13 cellular contexts compared by ENCODE assay signal in genomic region chr11:65609711-65610110, GRCh38. TPM values are rescaled to one million over a fixed set of nuclear protein-coding genes. Genes with fewer than 3 reads are reported as not detected.
DNase-seq lines count a peak whose midpoint lies in the region; ATAC-seq, FAIRE-seq and TF ChIP-seq lines count a peak whose summit lies in the region.
"Had no signal": no experiment of that assay in that cellular context is flagged by ENCODE, and none has a peak within 500 bp of the region (broad histone marks: within the 10 kb centered on the region; RNA-seq: fewer than 3 reads in every experiment).

No MANE protein-coding gene starts in this region.

- H2BK15ac ChIP-seq in H1 (ENCODE audit: low read length): no peak overlapping the region

- no peak overlapping the region for H3K14ac ChIP-seq in H1 (ENCODE audit: insufficient read length)

- H3K27ac ChIP-seq in CD8-positive, alpha-beta T cell (ENCODE audit: low read depth, low read length): no peak overlapping the region
- H3K27ac ChIP-seq in H1 (ENCODE audit: low read depth, low read length) (no peak overlapping the region), small intestine (ENCODE audit: low read depth in 1 of 2, low read length in 1 of 2) (peak overlapping the region in 1 of 2 donors; percentile 3)

- CTCF ChIA-PET in CD8-positive, alpha-beta T cell (lab: Charles Lee): interaction anchor here (1.5 to 6.6 kb wide), 3 partner anchors 15 to 68 kb away, joined by 4 to 34 read pairs (median 9); partner anchors contain the start of gene KCNK7
- CTCF ChIA-PET in H1 (lab: Charles Lee; ENCODE audit: partially characterized antibody): interaction anchor here (0.9 to 14.8 kb wide), 6 partner anchors 13 to 170 kb away, joined by 3 to 227 read pairs (median 3); partner anchors contain the start of genes KCNK7 and SIPA1

- no peak overlapping the region for H4K5ac ChIP-seq in H1 (ENCODE audit: insufficient read length, low read depth, low read length)

- no peaks in the 10 kb centered on the region for H3K27me3 Mint-ChIP-seq in CD8-positive, alpha-beta T cell (ENCODE audit: low read depth)
- no peaks in the 10 kb centered on the region for H3K27me3 Mint-ChIP-seq in T-helper 17 cell

- H3K9ac ChIP-seq in H1 (replicated peaks in 1 of 4; ENCODE audit: extremely low read depth in 1 of 4, low read depth in 3 of 4, low read length in 3 of 4): no peak overlapping the region

- H3K4me1 ChIP-seq in CD8-positive, alpha-beta T cell (ENCODE audit: insufficient read depth, low read length): peaks cover 36% of the 10 kb centered on the region
- H3K4me1 ChIP-seq in H1 (replicated peaks in 1 of 4; ENCODE audit: control insufficient read depth in 3 of 4, insufficient read depth in 4 of 4, low read length in 3 of 4) (peaks cover 0 to 30% (median 13%) of the 10 kb centered on the region in 4 experiments; a peak in 6 of 7 replicates), small intestine (ENCODE audit: control insufficient read depth in 2 of 2, insufficient read depth in 1 of 2, low read depth in 1 of 2, low read length in 1 of 2) (peaks cover 0 to 14% of the 10 kb centered on the region in 2 donors)

- H2BK120ac ChIP-seq in H1 (replicated peaks; ENCODE audit: low read depth, low read length): no peak overlapping the region

- no peak overlapping the region for H3K4me3 ChIP-seq in CD8-positive, alpha-beta T cell (ENCODE audit: low read depth, low read length)
- no peak overlapping the region for H3K4me3 ChIP-seq in H1 (ENCODE audit: extremely low read depth in 1 of 4, insufficient read depth in 2 of 4, low read depth in 3 of 4, low read length in 4 of 4)
- H3K4me3 ChIP-seq in small intestine (ENCODE audit: low read depth in 1 of 2, low read length in 2 of 2): no peak overlapping the region

- peaks cover 21% of the 10 kb centered on the region for H3K36me3 ChIP-seq in CD8-positive, alpha-beta T cell (ENCODE audit: insufficient read depth, low read length)
- H3K36me3 ChIP-seq in H1 (ENCODE audit: control insufficient read depth in 2 of 4, insufficient read depth in 4 of 4, low read length in 3 of 4): peaks cover 2 to 13% (median 5%) of the 10 kb centered on the region in 4 experiments; a peak in 4 of 8 replicates
- H3K36me3 ChIP-seq in small intestine (ENCODE audit: control insufficient read depth in 2 of 2, insufficient read depth in 2 of 2, low read length in 2 of 2): peaks cover 19 to 22% of the 10 kb centered on the region in 2 donors

- H2BK20ac ChIP-seq in H1 (ENCODE audit: low read length): no peak overlapping the region

- peaks cover 15% of the 10 kb centered on the region for H3K23me2 ChIP-seq in H1 (ENCODE audit: low read depth, low read length)

- no peaks in the 10 kb centered on the region for H3K9me3 ChIP-seq in CD8-positive, alpha-beta T cell (ENCODE audit: low read length)
- H3K9me3 ChIP-seq in T-helper 17 cell (ENCODE audit: control insufficient read depth, low read length, poor library complexity, severe bottlenecking) (no peaks in the 10 kb centered on the region), H1 (ENCODE audit: insufficient read depth in 2 of 2, low read depth in 1 of 2, low read length in 1 of 2) (no peaks in the 10 kb centered on the region), small intestine (ENCODE audit: control insufficient read depth, low read depth) (no peaks in the 10 kb centered on the region)

- no peak for DNase-seq in CD8-positive, alpha-beta T cell
- DNase-seq in T-helper 17 cell: no peak
- no peak for DNase-seq in H1 (ENCODE audit: low read depth in 1 of 2, low spot score in 2 of 2)
- DNase-seq in small intestine: peak; percentile 41
- DNase-seq in ureter (ENCODE audit: low spot score): no peak
- DNase-seq: activated effector memory CD4-positive, alpha-beta T cell treated with Interleukin-2 at 50 U/mL for 16 hours; islet precursor cell; NCI-H446; stimulated activated CD4-positive, alpha-beta T cell treated with anti-CD3 and anti-CD28 coated beads, Interleukin-15, amount 100 ng/mL, for 24 hours had no signal

- no peak for ATAC-seq in CD8-positive, alpha-beta T cell
- ATAC-seq in T-helper 17 cell (no peak), GM18907 (IDR thresholded peaks at IDR 0.05; ENCODE audit: unreplicated experiment) (no peak), HG02973 (IDR thresholded peaks at IDR 0.05; ENCODE audit: unreplicated experiment) (no peak)

- H3K79me2 ChIP-seq in H1 (ENCODE audit: control insufficient read depth in 1 of 2, insufficient read depth in 2 of 2, low read length in 2 of 2): peaks cover 5 to 11% of the 10 kb centered on the region in 2 experiments; a peak in 2 of 4 replicates

- no peak overlapping the region for H4K91ac ChIP-seq in H1 (replicated peaks; ENCODE audit: insufficient read length, low read length)

- H2BK12ac ChIP-seq in H1 (ENCODE audit: low read depth, low read length): no peak overlapping the region

- FAIRE-seq in H1 (lab: Jason Lieb, UNC): no peak
- FAIRE-seq in small intestine (lab: Jason Lieb, UNC): no peak
- FAIRE-seq: RCC 7860 had no signal

- POLR2A ChIA-PET in CD8-positive, alpha-beta T cell (lab: Charles Lee): interaction anchor here (0.8 to 1.4 kb wide), 2 partner anchors 37 to 111 kb away, joined by 3 read pairs; partner anchors contain the start of genes FAM89B and MALAT1
- POLR2A ChIA-PET in H1 (lab: Charles Lee; ENCODE audit: partially characterized antibody): interaction anchor here (0.7 to 2.1 kb wide), 7 partner anchors 9 to 69 kb away, joined by 3 to 6 read pairs (median 4); partner anchors contain the start of gene KCNK7

- 85% methylated on average over 4 of the region's 5 CpGs; no CpG with 5 or more reads in 1 of the 2 experiments for WGBS in H1 (ENCODE audit: extremely low coverage in 1 of 2, insufficient coverage in 1 of 2, insufficient read length in 1 of 2, insufficient replicate concordance in 2 of 2, low coverage in 1 of 2, low lambda C conversion rate in 2 of 2, missing lambda C conversion rate in 1 of 2), 2 experiments
- 74 to 81% (median 78%) methylated on average over 5 of the region's 5 CpGs for WGBS in small intestine, 3 donors

- no peak overlapping the region for H2AFZ ChIP-seq in H1 (ENCODE audit: low read length)

- no peaks in the 10 kb centered on the region for H3K27me3 ChIP-seq in CD8-positive, alpha-beta T cell (ENCODE audit: insufficient read depth, low read length)
- no peaks in the 10 kb centered on the region; a peak in 1 of 7 replicates for H3K27me3 ChIP-seq in H1 (replicated peaks in 1 of 4; ENCODE audit: control insufficient read depth in 3 of 4, extremely low read depth in 1 of 4, insufficient read depth in 3 of 4, low read length in 3 of 4)
- no peaks in the 10 kb centered on the region for H3K27me3 ChIP-seq in small intestine (ENCODE audit: control insufficient read depth in 2 of 2, insufficient read depth in 2 of 2, low read length in 2 of 2)

- intact Hi-C loops in CD8-positive, alpha-beta T cell (cut with DNase I, micrococcal nuclease): loop anchor here in 1 of 2 experiments (10.0 kb wide), 2 partner anchors 685 to 705 kb away; partner anchors contain the start of genes CD248 and PPP2R5B

- H3K4me3 Mint-ChIP-seq in CD8-positive, alpha-beta T cell: no peak overlapping the region
- peak overlapping the region; percentile 36 for H3K4me3 Mint-ChIP-seq in T-helper 17 cell

- H2BK5ac ChIP-seq in H1 (ENCODE audit: low read depth, low read length): no peak overlapping the region

- H3K23ac ChIP-seq in H1 (ENCODE audit: insufficient read length): no peak overlapping the region

- no peak for TF ChIP-seq EP300 in H1 (IDR thresholded peaks at IDR 0.05; ENCODE audit: borderline replicate concordance in 1 of 2, low read depth in 2 of 2, low read length in 2 of 2)

- peaks cover 23% of the 10 kb centered on the region for H3K79me1 ChIP-seq in H1 (ENCODE audit: low read depth, low read length)

- no peak for TF ChIP-seq CTCF in CD8-positive, alpha-beta T cell (IDR thresholded peaks at IDR 0.05)
- TF ChIP-seq CTCF in H1 (IDR thresholded peaks at IDR 0.05; ENCODE audit: control extremely low read depth in 1 of 3, insufficient read depth in 1 of 3, low read depth in 1 of 3, low read length in 3 of 3): no peak

- H4K8ac ChIP-seq in H1 (ENCODE audit: extremely low read depth, insufficient read depth, low read length): 0 out of 2 replicates have a peak overlapping the region, but pooled peaks have one; percentile 9

- no peaks in the 10 kb centered on the region for H3K9me3 Mint-ChIP-seq in CD8-positive, alpha-beta T cell
- H3K9me3 Mint-ChIP-seq: nephron had no signal

- no peak overlapping the region for H3K56ac ChIP-seq in H1 (replicated peaks; ENCODE audit: insufficient read length, low read depth, low read length)

- H3K4me1 Mint-ChIP-seq in CD8-positive, alpha-beta T cell (ENCODE audit: low read depth): peaks cover 43% of the 10 kb centered on the region
- H3K4me1 Mint-ChIP-seq in T-helper 17 cell: peaks cover 33% of the 10 kb centered on the region

- H3K36me3 Mint-ChIP-seq in CD8-positive, alpha-beta T cell: peaks cover 61% of the 10 kb centered on the region
- no peaks in the 10 kb centered on the region for H3K36me3 Mint-ChIP-seq in T-helper 17 cell (ENCODE audit: low read depth)

- H3K4me2 ChIP-seq in H1 (ENCODE audit: insufficient read depth in 1 of 2, low read depth in 2 of 2, low read length in 2 of 2): no peak overlapping the region

- no peak overlapping the region for H3K18ac ChIP-seq in H1 (ENCODE audit: extremely low read depth, low read length)

- H3K4ac ChIP-seq in H1 (replicated peaks; ENCODE audit: insufficient read length, low read depth, low read length): no peak overlapping the region

- H3K27ac Mint-ChIP-seq in CD8-positive, alpha-beta T cell: peak overlapping the region; percentile 76
- peak overlapping the region; percentile 94 for H3K27ac Mint-ChIP-seq in T-helper 17 cell
- H3K27ac Mint-ChIP-seq: nephron had no signal

- TF ChIP-seq RAD21 in H1 (IDR thresholded peaks at IDR 0.05 in 1 of 2, conservative IDR thresholded peaks at IDR 0.05 in 1 of 2; ENCODE audit: low read depth in 2 of 2, low read length in 2 of 2): no peak

- peaks cover 5 to 23% of the 10 kb centered on the region in 2 experiments for H4K20me1 ChIP-seq in H1 (replicated peaks in 1 of 2; ENCODE audit: control insufficient read depth in 1 of 2, insufficient read depth in 2 of 2, low read length in 2 of 2)

- no peak overlapping the region for H2AK5ac ChIP-seq in H1 (ENCODE audit: low read depth, low read length)

- TF ChIP-seq POLR2A in H1 (IDR thresholded peaks at IDR 0.05; ENCODE audit: control extremely low read depth in 1 of 2, low read depth in 2 of 2, low read length in 2 of 2): no peak

RNA-seq across cellular contexts. Expression of gene MAP3K11, which starts 4.3 kb away (rescaled TPM):
- total RNA-seq in CD8-positive, alpha-beta T cell: 10 to 100 TPM; 56.6 to 65.7 TPM
- total RNA-seq in T-helper 17 cell: 10 to 100 TPM; 63.1 to 64.6 TPM
- total RNA-seq in H1 (2021; fragmentation: NEBNext Ultra II Directional; extraction: Animal tissue kit (Norgen Biotek cat#: 25700)): 44.6 and 48.4 TPM in 2 replicates
- polyA plus RNA-seq in H1 (2011; rRNA removed): 30.3 and 45.8 TPM in 2 replicates
- polyA plus RNA-seq in H1 (2011; cell fraction: cytosol; rRNA removed): 27.4 TPM
- polyA plus RNA-seq in H1 (2011; cell fraction: nucleus; rRNA removed): 44.3 TPM
- 33.6 to 39.5 TPM (median 37.5 TPM) in 4 replicates for polyA plus RNA-seq in H1 (2012, experiment 1 of 2)
- 31.2 TPM for polyA plus RNA-seq in H1 (2012, experiment 2 of 2)
- polyA plus RNA-seq in H1 (2013, experiment 1 of 2): 28.0 TPM
- polyA plus RNA-seq in H1 (2013, experiment 2 of 2): 25.0 TPM
- polyA minus RNA-seq in H1 (2011; rRNA and poly(A)+ RNA removed): 17.7 and 26.1 TPM in 2 replicates
- 28.2 TPM for polyA minus RNA-seq in H1 (2011; cell fraction: cytosol; rRNA and poly(A)+ RNA removed)
- polyA minus RNA-seq in H1 (2011; cell fraction: nucleus; rRNA and poly(A)+ RNA removed): 39.8 TPM
- polyA plus RNA-seq in small intestine: 100 to 1,000 TPM in 2 of 3 donors, 10 to 100 TPM in 1; 66.4 to 180 (median 175) TPM
- total RNA-seq in ureter: 57.3 TPM

RNA-seq across cellular contexts. Expression of gene PCNX3, which starts 5.9 kb away (rescaled TPM):
- 10 to 100 TPM; 52.7 to 56.4 TPM for total RNA-seq in CD8-positive, alpha-beta T cell
- 10 to 100 TPM; 56.0 to 60.5 TPM for total RNA-seq in T-helper 17 cell
- 38.8 and 39.4 TPM in 2 replicates for total RNA-seq in H1 (2021; fragmentation: NEBNext Ultra II Directional; extraction: Animal tissue kit (Norgen Biotek cat#: 25700))
- polyA plus RNA-seq in H1 (2011; rRNA removed): 27.2 and 45.1 TPM in 2 replicates
- 17.7 TPM for polyA plus RNA-seq in H1 (2011; cell fraction: cytosol; rRNA removed)
- polyA plus RNA-seq in H1 (2011; cell fraction: nucleus; rRNA removed): 108 TPM
- polyA plus RNA-seq in H1 (2012, experiment 1 of 2): 19.0 to 39.6 TPM (median 33.1 TPM) in 4 replicates
- 28.8 TPM for polyA plus RNA-seq in H1 (2012, experiment 2 of 2)
- 26.5 TPM for polyA plus RNA-seq in H1 (2013, experiment 1 of 2)
- 26.0 TPM for polyA plus RNA-seq in H1 (2013, experiment 2 of 2)
- 26.2 and 30.5 TPM in 2 replicates for polyA minus RNA-seq in H1 (2011; rRNA and poly(A)+ RNA removed)
- polyA minus RNA-seq in H1 (2011; cell fraction: cytosol; rRNA and poly(A)+ RNA removed): 34.0 TPM
- polyA minus RNA-seq in H1 (2011; cell fraction: nucleus; rRNA and poly(A)+ RNA removed): 46.0 TPM
- 10 to 100 TPM; 12.7 to 25.7 (median 18.6) TPM for polyA plus RNA-seq in small intestine
- total RNA-seq in ureter: 57.6 TPM

RNA-seq across cellular contexts. Expression of gene KCNK7, which starts 14.1 kb away (rescaled TPM):
- total RNA-seq in CD8-positive, alpha-beta T cell: 10 to 100 TPM in 1 of 2 experiments, 1 to 10 TPM in 1; 9.1 to 11.1 TPM
- total RNA-seq in T-helper 17 cell: 1 to 10 TPM; 4.7 to 5.7 TPM
- total RNA-seq in H1 (2021; fragmentation: NEBNext Ultra II Directional; extraction: Animal tissue kit (Norgen Biotek cat#: 25700)): 0.42 and 1.0 TPM in 2 replicates
- 0.74 and 1.4 TPM in 2 replicates for polyA plus RNA-seq in H1 (2011; rRNA removed)
- 0.71 TPM for polyA plus RNA-seq in H1 (2011; cell fraction: cytosol; rRNA removed)
- 1.4 TPM for polyA plus RNA-seq in H1 (2011; cell fraction: nucleus; rRNA removed)
- 0.32 to 1.1 TPM (median 0.65 TPM) in 3 of 4 replicates, not detected in the other for polyA plus RNA-seq in H1 (2012, experiment 1 of 2)
- not detected for polyA plus RNA-seq in H1 (2012, experiment 2 of 2)
- 0.18 TPM for polyA plus RNA-seq in H1 (2013, experiment 1 of 2)
- 0.24 TPM for polyA plus RNA-seq in H1 (2013, experiment 2 of 2)
- polyA minus RNA-seq in H1 (2011; rRNA and poly(A)+ RNA removed): 0.19 and 0.71 TPM in 2 replicates
- polyA minus RNA-seq in H1 (2011; cell fraction: cytosol; rRNA and poly(A)+ RNA removed): not detected
- polyA minus RNA-seq in H1 (2011; cell fraction: nucleus; rRNA and poly(A)+ RNA removed): 1.1 TPM
- polyA plus RNA-seq in small intestine: 10 to 100 TPM in 1 of 3 donors, under 1 TPM in 1, not detected in 1; 0.84 to 31.1 TPM
- 0.83 TPM for total RNA-seq in ureter

RNA-seq across cellular contexts. Expression of gene SIPA1, which starts 28.2 kb away (rescaled TPM):
- 100 to 1,000 TPM; 397 to 405 TPM for total RNA-seq in CD8-positive, alpha-beta T cell
- total RNA-seq in T-helper 17 cell: 100 to 1,000 TPM; 142 to 182 TPM
- 67.5 and 72.2 TPM in 2 replicates for total RNA-seq in H1 (2021; fragmentation: NEBNext Ultra II Directional; extraction: Animal tissue kit (Norgen Biotek cat#: 25700))
- 35.3 and 59.2 TPM in 2 replicates for polyA plus RNA-seq in H1 (2011; rRNA removed)
- polyA plus RNA-seq in H1 (2011; cell fraction: cytosol; rRNA removed): 35.5 TPM
- polyA plus RNA-seq in H1 (2011; cell fraction: nucleus; rRNA removed): 111 TPM
- polyA plus RNA-seq in H1 (2012, experiment 1 of 2): 26.3 to 53.9 TPM (median 48.6 TPM) in 4 replicates
- polyA plus RNA-seq in H1 (2012, experiment 2 of 2): 37.6 TPM
- 74.5 TPM for polyA plus RNA-seq in H1 (2013, experiment 1 of 2)
- 69.1 TPM for polyA plus RNA-seq in H1 (2013, experiment 2 of 2)
- 17.6 and 30.3 TPM in 2 replicates for polyA minus RNA-seq in H1 (2011; rRNA and poly(A)+ RNA removed)
- 39.3 TPM for polyA minus RNA-seq in H1 (2011; cell fraction: cytosol; rRNA and poly(A)+ RNA removed)
- polyA minus RNA-seq in H1 (2011; cell fraction: nucleus; rRNA and poly(A)+ RNA removed): 48.9 TPM
- polyA plus RNA-seq in small intestine: 10 to 100 TPM; 21.7 to 45.2 (median 41.1) TPM
- total RNA-seq in ureter: 40.3 TPM

RNA-seq across cellular contexts. Expression of gene EHBP1L1, which starts 33.9 kb away (rescaled TPM):
- 10 to 100 TPM; 64.7 to 65.1 TPM for total RNA-seq in CD8-positive, alpha-beta T cell
- total RNA-seq in T-helper 17 cell (100 to 1,000 TPM; 123 to 152 TPM), ureter (122 TPM)
- 6.6 and 7.9 TPM in 2 replicates for total RNA-seq in H1 (2021; fragmentation: NEBNext Ultra II Directional; extraction: Animal tissue kit (Norgen Biotek cat#: 25700))
- polyA plus RNA-seq in H1 (2011; rRNA removed) (4.3 and 6.2 TPM in 2 replicates), small intestine (100 to 1,000 TPM in 1 of 3 donors, 10 to 100 TPM in 2; 36.1 to 131 (median 68.4) TPM)
- 7.3 TPM for polyA plus RNA-seq in H1 (2011; cell fraction: cytosol; rRNA removed)
- 21.8 TPM for polyA plus RNA-seq in H1 (2011; cell fraction: nucleus; rRNA removed)
- polyA plus RNA-seq in H1 (2012, experiment 1 of 2): 4.6 to 6.7 TPM (median 5.1 TPM) in 4 replicates
- polyA plus RNA-seq in H1 (2012, experiment 2 of 2): 1.2 TPM
- polyA plus RNA-seq in H1 (2013, experiment 1 of 2): 6.2 TPM
- polyA plus RNA-seq in H1 (2013, experiment 2 of 2): 5.6 TPM
- 1.8 and 1.9 TPM in 2 replicates for polyA minus RNA-seq in H1 (2011; rRNA and poly(A)+ RNA removed)
- polyA minus RNA-seq in H1 (2011; cell fraction: cytosol; rRNA and poly(A)+ RNA removed): 3.4 TPM
- polyA minus RNA-seq in H1 (2011; cell fraction: nucleus; rRNA and poly(A)+ RNA removed): 3.8 TPM
